In the genomic region with DNA sequence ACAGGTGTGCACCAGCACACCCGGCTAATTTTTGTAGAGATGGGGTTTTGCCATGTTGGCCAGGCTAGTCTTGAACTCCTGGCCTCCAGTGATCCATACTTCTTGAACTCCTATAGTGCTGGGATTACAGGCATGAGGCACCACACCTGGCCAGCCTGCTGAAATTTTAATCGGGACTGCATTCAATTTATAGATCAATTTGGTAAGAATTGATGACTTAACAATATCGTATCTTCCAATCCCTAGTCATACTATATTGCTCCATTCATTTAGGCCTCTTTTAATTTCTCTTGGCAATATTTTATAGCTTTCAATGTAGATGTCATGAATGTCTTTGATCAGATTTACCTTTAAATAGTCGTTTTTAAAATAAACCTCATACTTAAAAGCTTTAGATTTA, we compare ENCODE assay signal across 1 cellular context.
A peak's percentile ranks its signal among the peaks of the same experiment; 100 is the strongest.
TF ChIP-seq lines count a peak whose summit lies in the region.

No MANE protein-coding gene starts in this region.

TF ChIP-seq in IMR-90, 13 proteins besides CTCF, POLR2A, EP300 and RAD21 (continued from another document):
- TF ChIP-seq MAFK (IDR thresholded peaks at IDR 0.05; ENCODE audit: low read depth, low read length), result 0 out of 2 replicates have a peak, but pooled peaks have one; percentile 10
